29 cellular contexts compared by ENCODE assay signal in the genomic region with DNA sequence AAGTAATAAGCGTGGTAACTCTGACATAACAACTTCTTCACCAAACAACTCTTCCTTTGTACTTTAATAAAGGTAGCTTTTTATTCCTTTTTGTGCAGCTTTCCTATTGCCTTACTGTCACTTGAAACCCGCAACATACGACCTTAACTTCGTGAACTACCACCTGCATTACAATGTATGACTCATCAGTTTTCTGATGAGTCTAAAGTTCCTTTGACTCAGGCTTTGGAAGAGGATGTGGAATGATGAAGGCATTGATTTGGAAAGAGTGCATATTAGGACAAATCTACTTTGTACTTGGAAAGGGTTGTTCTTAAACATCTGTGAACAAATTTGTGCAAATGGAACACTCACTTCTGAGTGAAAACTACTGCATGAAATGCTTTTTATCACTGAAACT.
DNase-seq lines count a peak whose midpoint lies in the region; TF ChIP-seq lines count a peak whose summit lies in the region.
"Had no signal": no experiment of that assay in that cellular context is flagged by ENCODE, and none has a peak within 500 bp of the region (broad histone marks: within the 10 kb centered on the region; RNA-seq: fewer than 3 reads in every experiment).

No MANE protein-coding gene starts in this region.

- H3K27me3 Mint-ChIP-seq in MCF 10A (ENCODE audit: insufficient read depth, unreplicated experiment), result no peaks in the 10 kb centered on the region
- H3K27me3 Mint-ChIP-seq in activated CD4-positive, alpha-beta memory T cell treated with anti-CD3 and anti-CD28 coated beads for 36 hours, result no peaks in the 10 kb centered on the region
- H3K27me3 Mint-ChIP-seq in T-helper 2 cell treated with Interferon-gamma antibody and Interleukin-4, amounts not matched to agents 5 μg/mL and 100 μg/mL, for 36 hours (ENCODE audit: low read depth), result no peaks in the 10 kb centered on the region
- H3K27me3 Mint-ChIP-seq: memory B cell had no signal

- CTCF ChIA-PET in MCF 10A (lab: Yijun Ruan, JAX), result interaction anchor here (0.6 to 1.6 kb wide), 2 partner anchors 8 to 1197 kb away, joined by 3 to 4 read pairs; no protein-coding TSS in a partner anchor
- CTCF ChIA-PET in activated CD4-positive, alpha-beta memory T cell treated with anti-CD3 and anti-CD28 coated beads for 36 hours (lab: Charles Lee), result no interaction called here

- H3K4me3 ChIP-seq in breast epithelium, result no peak overlapping the region
- H3K4me3 ChIP-seq in astrocyte of the cerebellum (ENCODE audit: low read depth, low read length), result no peak overlapping the region
- H3K4me3 ChIP-seq: GM23248, SJSA1, tibial nerve had no signal

- no peaks in the 10 kb centered on the region for H3K4me1 ChIP-seq in breast epithelium
- H3K4me1 ChIP-seq: BE2C, SJSA1, tibial nerve had no signal

- DNase-seq in MCF 10A (ENCODE audit: unreplicated experiment) (peak; percentile 18), breast epithelium (ENCODE audit: low spot score in 2 of 2) (no peak), astrocyte of the cerebellum (ENCODE audit: low read depth) (peak; percentile 27), iris pigment epithelial cell (ENCODE audit: low read depth) (peak; percentile 23), NCI-H1417 treated with DMSO at 0.1 percent for 48 hours (lab: John Stamatoyannopoulos, UW) (no peak), NCI-H345 (lab: John Stamatoyannopoulos, UW) (no peak)
- DNase-seq in activated CD4-positive, alpha-beta memory T cell treated with anti-CD3 and anti-CD28 coated beads for 36 hours, result no peak
- DNase-seq in T-helper 2 cell treated with Interferon-gamma antibody and Interleukin-4, amounts not matched to agents 5 μg/mL and 100 μg/mL, for 36 hours (ENCODE audit: low spot score), result no peak
- DNase-seq: 8988T; activated CD4-positive, alpha-beta T cell treated with anti-CD3 and anti-CD28 coated beads for 4 hours; activated naive CD4-positive, alpha-beta T cell treated with anti-CD3 and anti-CD28 coated beads for 36 hours; activated T-cell treated with anti-CD3 and anti-CD28 coated beads, Interleukin-2, amount 50 U/mL, for 72 hours; amniotic stem cell; BE2C; Calu3; erythroblast; foreskin melanocyte; GM23248; hippocampal formation; KBM-7; NCI-H187 treated with DMSO at 0.1 percent for 48 hours; NCI-H446; nucleus accumbens; stimulated activated CD4-positive, alpha-beta T cell treated with anti-CD3 and anti-CD28 coated beads, Interleukin-4, amount 100 ng/mL, for 1 hour; stimulated activated naive CD4-positive, alpha-beta T cell treated with Interleukin-2 at 50 U/mL for 16 hours had no signal

- POLR2A ChIA-PET in MCF 10A (lab: Yijun Ruan, JAX), result interaction anchor here (0.6 kb wide), 1 partner anchor 18 kb away, joined by 3 read pairs; no protein-coding TSS in a partner anchor
- POLR2A ChIA-PET in activated CD4-positive, alpha-beta memory T cell treated with anti-CD3 and anti-CD28 coated beads for 36 hours (lab: Charles Lee), result no interaction called here

- H3K4me3 Mint-ChIP-seq in MCF 10A (ENCODE audit: unreplicated experiment), result no peak overlapping the region
- no peak overlapping the region for H3K4me3 Mint-ChIP-seq in activated CD4-positive, alpha-beta memory T cell treated with anti-CD3 and anti-CD28 coated beads for 36 hours
- no peak overlapping the region for H3K4me3 Mint-ChIP-seq in T-helper 2 cell treated with Interferon-gamma antibody and Interleukin-4, amounts not matched to agents 5 μg/mL and 100 μg/mL, for 36 hours
- H3K4me3 Mint-ChIP-seq: activated naive CD4-positive, alpha-beta T cell treated with anti-CD3 and anti-CD28 coated beads for 36 hours; activated T-cell treated with anti-CD3 and anti-CD28 coated beads, Interleukin-2, amount 50 U/mL, for 72 hours; memory B cell had no signal

- no peaks in the 10 kb centered on the region for H3K4me1 Mint-ChIP-seq in MCF 10A (ENCODE audit: insufficient read depth, unreplicated experiment)
- no peaks in the 10 kb centered on the region for H3K4me1 Mint-ChIP-seq in activated CD4-positive, alpha-beta memory T cell treated with anti-CD3 and anti-CD28 coated beads for 36 hours (ENCODE audit: low read depth)
- H3K4me1 Mint-ChIP-seq in T-helper 2 cell treated with Interferon-gamma antibody and Interleukin-4, amounts not matched to agents 5 μg/mL and 100 μg/mL, for 36 hours (ENCODE audit: low read depth), result no peaks in the 10 kb centered on the region
- H3K4me1 Mint-ChIP-seq: memory B cell had no signal

- no peak for TF ChIP-seq POLR2A in breast epithelium (IDR thresholded peaks at IDR 0.05)

- BruUV-seq in MCF 10A (replicated peaks; lab: Mats Ljungman, UMichigan), result no TSS peak

- no peak overlapping the region for H3K27ac ChIP-seq in breast epithelium
- H3K27ac ChIP-seq: GM23248, HL-60, SJSA1, tibial nerve had no signal

- TF ChIP-seq CTCF in MCF 10A (IDR thresholded peaks at IDR 0.05; ENCODE audit: unreplicated experiment) (no peak), breast epithelium (IDR thresholded peaks at IDR 0.05) (no peak), astrocyte of the cerebellum (IDR thresholded peaks at IDR 0.05; ENCODE audit: low read depth, low read length, missing control alignments) (no peak)

- no peaks in the 10 kb centered on the region for H3K9me3 ChIP-seq in breast epithelium
- H3K9me3 ChIP-seq: BE2C had no signal

- in situ Hi-C loops in astrocyte of the cerebellum (cut with HindIII; ENCODE audit: low sequenced_read_pairs), result no loop called here

- H3K36me3 ChIP-seq in breast epithelium, result no peaks in the 10 kb centered on the region
- H3K36me3 ChIP-seq: BE2C, SJSA1, tibial nerve had no signal

- peaks cover 8% of the 10 kb centered on the region for H3K9me3 Mint-ChIP-seq in MCF 10A (ENCODE audit: unreplicated experiment)
- H3K9me3 Mint-ChIP-seq in activated CD4-positive, alpha-beta memory T cell treated with anti-CD3 and anti-CD28 coated beads for 36 hours, result peaks cover 39% of the 10 kb centered on the region
- H3K9me3 Mint-ChIP-seq in T-helper 2 cell treated with Interferon-gamma antibody and Interleukin-4, amounts not matched to agents 5 μg/mL and 100 μg/mL, for 36 hours, result peaks cover 13% of the 10 kb centered on the region

- H3K27me3 ChIP-seq in breast epithelium, result no peaks in the 10 kb centered on the region
- H3K27me3 ChIP-seq: BE2C, SJSA1, tibial nerve had no signal

- H3K36me3 Mint-ChIP-seq in MCF 10A (ENCODE audit: insufficient read depth, unreplicated experiment), result no peaks in the 10 kb centered on the region
- H3K36me3 Mint-ChIP-seq in activated CD4-positive, alpha-beta memory T cell treated with anti-CD3 and anti-CD28 coated beads for 36 hours, result no peaks in the 10 kb centered on the region
- H3K36me3 Mint-ChIP-seq in T-helper 2 cell treated with Interferon-gamma antibody and Interleukin-4, amounts not matched to agents 5 μg/mL and 100 μg/mL, for 36 hours (ENCODE audit: low read depth), result no peaks in the 10 kb centered on the region
- H3K36me3 Mint-ChIP-seq: memory B cell had no signal

- H3K27ac Mint-ChIP-seq in MCF 10A (ENCODE audit: low read depth, unreplicated experiment), result no peak overlapping the region
- no peak overlapping the region for H3K27ac Mint-ChIP-seq in activated CD4-positive, alpha-beta memory T cell treated with anti-CD3 and anti-CD28 coated beads for 36 hours
- H3K27ac Mint-ChIP-seq in T-helper 2 cell treated with Interferon-gamma antibody and Interleukin-4, amounts not matched to agents 5 μg/mL and 100 μg/mL, for 36 hours, result no peak overlapping the region
- H3K27ac Mint-ChIP-seq: activated naive CD4-positive, alpha-beta T cell treated with anti-CD3 and anti-CD28 coated beads for 36 hours; activated T-cell treated with anti-CD3 and anti-CD28 coated beads, Interleukin-2, amount 50 U/mL, for 72 hours; memory B cell had no signal

- intact Hi-C loops in MCF 10A (cut with micrococcal nuclease), result no loop called here
- intact Hi-C loops in breast epithelium (cut with DNase I; ENCODE audit: low total_unique reads), result no loop called here
- intact Hi-C loops in activated CD4-positive, alpha-beta memory T cell treated with anti-CD3 and anti-CD28 coated beads for 36 hours (cut with micrococcal nuclease), result no loop called here

Comparison
In these comparisons a context has a peak if more than half of its experiments do, and no peak if none do; other contexts are left out.
1. DNase-seq: peak in MCF 10A (single experiment), astrocyte of the cerebellum (single experiment) and iris pigment epithelial cell (single experiment); none in breast epithelium (0 of 2), activated CD4-positive, alpha-beta memory T cell treated with anti-CD3 and anti-CD28 coated beads for 36 hours (single experiment), NCI-H1417 treated with DMSO at 0.1 percent for 48 hours (single experiment), NCI-H345 (single experiment) and T-helper 2 cell treated with Interferon-gamma antibody and Interleukin-4, amounts not matched to agents 5 μg/mL and 100 μg/mL, for 36 hours (single experiment).